In the genomic region with DNA sequence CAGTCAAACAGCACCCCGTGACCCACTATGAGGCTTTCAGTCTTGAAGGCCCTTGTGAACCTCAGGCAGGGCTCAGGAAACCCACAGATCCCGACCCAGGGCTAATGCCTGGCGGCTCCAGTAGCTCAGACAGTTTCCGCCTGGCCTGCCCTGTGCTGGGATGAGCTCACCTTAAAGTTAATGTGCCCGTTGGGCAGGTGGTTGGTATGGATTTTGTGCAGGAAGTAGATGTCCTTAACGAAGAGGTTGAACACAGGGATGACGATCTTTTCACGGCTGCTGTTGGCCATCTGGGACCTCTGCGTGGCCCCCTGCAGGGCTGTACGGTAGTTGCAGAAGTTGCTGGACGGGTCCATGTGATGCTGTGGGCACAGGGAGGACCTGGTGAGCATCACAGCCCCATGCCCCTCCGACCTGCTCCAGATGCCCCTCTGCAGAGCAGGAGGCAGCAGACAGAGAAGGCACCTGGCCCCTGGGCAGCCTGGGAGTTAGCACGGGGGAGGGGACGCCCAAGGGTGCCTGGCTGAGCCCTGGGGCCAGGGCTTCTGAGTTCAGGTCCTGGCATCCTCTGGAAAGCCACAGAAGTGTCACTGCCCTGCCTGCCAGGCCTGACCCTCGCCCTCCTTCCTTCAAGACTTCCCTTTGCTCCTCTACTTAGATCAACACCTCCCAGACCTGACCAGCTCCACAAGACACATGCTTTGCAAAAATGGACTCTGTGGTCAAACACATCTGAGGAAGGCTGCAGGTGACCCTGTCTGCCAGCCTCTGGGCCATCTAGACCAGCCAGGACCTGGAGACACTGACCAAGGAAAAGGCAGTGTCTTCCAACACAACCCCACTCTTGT, we compare ENCODE assay signal across 8 cellular contexts. TPM values are rescaled to one million over a fixed set of nuclear protein-coding genes. Genes with fewer than 3 reads are reported as not detected.
DNase-seq lines count a peak whose midpoint lies in the region; ATAC-seq and TF ChIP-seq lines count a peak whose summit lies in the region.

No MANE protein-coding gene starts in this region.

- CTCF ChIA-PET in mammary epithelial cell (lab: Charles Lee; ENCODE audit: low non-redundant PET), result no interaction called here

- H3K4me2 ChIP-seq in KMS-11 (no peak overlapping the region), mammary epithelial cell (ENCODE audit: insufficient read depth, low read depth, low read length) (no peak overlapping the region)

- H3K9me3 ChIP-seq in mammary epithelial cell (replicated peaks; ENCODE audit: insufficient read depth, low read length), result no peaks in the 10 kb centered on the region

- H4K20me1 ChIP-seq in KMS-11 (ENCODE audit: insufficient read depth) (no peaks in the 10 kb centered on the region), mammary epithelial cell (ENCODE audit: insufficient read depth, low read length) (no peaks in the 10 kb centered on the region)

- intact Hi-C loops in mammary epithelial cell (cut with micrococcal nuclease), result no loop called here

- DNase-seq in DMS53 (lab: John Stamatoyannopoulos, UW) (peak; percentile 52), DMS53 treated with DMSO at 0.1 percent for 48 hours (lab: John Stamatoyannopoulos, UW; ENCODE audit: unreplicated experiment) (no peak), mammary epithelial cell (no peak), omental fat pad (ENCODE audit: low spot score) (peak; percentile 22), NCI-H146 (lab: John Stamatoyannopoulos, UW) (no peak), cerebellum (ENCODE audit: low spot score) (no peak), GM19240 (ENCODE audit: insufficient read length, low spot score) (no peak)

- H3K4me3 ChIP-seq in KMS-11 (IDR thresholded peaks at IDR 0.05; ENCODE audit: insufficient read depth, low read depth, low read length) (no peak overlapping the region), mammary epithelial cell (replicated peaks in 1 of 3; ENCODE audit: insufficient read depth in 1 of 3, low read depth in 2 of 3, low read length in 3 of 3) (no peak overlapping the region)

- H3K27me3 ChIP-seq in KMS-11 (ENCODE audit: insufficient read depth, low read depth) (no peaks in the 10 kb centered on the region), mammary epithelial cell (ENCODE audit: insufficient read depth, low read length) (no peaks in the 10 kb centered on the region)

- H3K9ac ChIP-seq in KMS-11, result no peak overlapping the region
- H3K9ac ChIP-seq in mammary epithelial cell (ENCODE audit: insufficient read depth, low read length), result no peak overlapping the region

- BruUV-seq in mammary epithelial cell (replicated peaks; lab: Mats Ljungman, UMichigan), result no TSS peak

- no peaks in the 10 kb centered on the region for H3K4me1 ChIP-seq in KMS-11 (ENCODE audit: low read depth, poor library complexity, severe bottlenecking)
- H3K4me1 ChIP-seq in mammary epithelial cell (ENCODE audit: insufficient read depth, low read length), result peaks cover 5% of the 10 kb centered on the region

- H2AFZ ChIP-seq in KMS-11 (ENCODE audit: low read depth), result no peak overlapping the region
- no peak overlapping the region for H2AFZ ChIP-seq in mammary epithelial cell (ENCODE audit: low read depth, low read length)

- H3K36me3 ChIP-seq in KMS-11 (ENCODE audit: insufficient read depth), result no peaks in the 10 kb centered on the region
- H3K36me3 ChIP-seq in mammary epithelial cell (ENCODE audit: insufficient read depth, low read length), result no peaks in the 10 kb centered on the region

- no peaks in the 10 kb centered on the region for H3K79me2 ChIP-seq in KMS-11 (ENCODE audit: insufficient read depth, low read depth)
- H3K79me2 ChIP-seq in mammary epithelial cell (ENCODE audit: insufficient read depth, low read length), result no peaks in the 10 kb centered on the region

- dilution Hi-C loops in mammary epithelial cell (cut with HindIII; ENCODE audit: low sequenced_read_pairs), result no loop called here

- TF ChIP-seq CTCF in KMS-11 (conservative IDR thresholded peaks at IDR 0.05; ENCODE audit: low read depth, low read length), result peak; percentile 24; the same call in 1 of the 2 replicates
- peak; percentile 22 to 33 for TF ChIP-seq CTCF in mammary epithelial cell (conservative IDR thresholded peaks at IDR 0.05 in 1 of 2, IDR thresholded peaks at IDR 0.05 in 1 of 2; ENCODE audit: extremely low read depth in 1 of 2, insufficient read depth in 1 of 2, low read depth in 1 of 2, low read length in 2 of 2)
- no peak for TF ChIP-seq CTCF in omental fat pad (IDR thresholded peaks at IDR 0.05)

- H3K27ac ChIP-seq in KMS-11 (no peak overlapping the region), mammary epithelial cell (ENCODE audit: insufficient read depth, low read depth, low read length) (no peak overlapping the region)

- in situ Hi-C loops in mammary epithelial cell (cut with MboI; ENCODE audit: low sequenced_read_pairs in 2 of 2), result no loop called here

- ATAC-seq in omental fat pad (ENCODE audit: low FRiP score), result no peak

- 73% methylated on average over 13 of the region's 15 CpGs for WGBS in mammary epithelial cell (ENCODE audit: low coverage, missing lambda C conversion rate)

RNA-seq across cellular contexts. Expression of gene CSGALNACT2, which starts 59.8 kb away (rescaled TPM):
- total RNA-seq in mammary epithelial cell (10 to 100 TPM; 13.8 to 24.5 TPM), omental fat pad (10 to 100 TPM; 22.0 to 45.8 (median 37.9) TPM), cerebellum (28.9 TPM)
- 8.5 TPM for polyA plus RNA-seq in mammary epithelial cell
- 12.6 TPM for polyA minus RNA-seq in mammary epithelial cell

Comparison
In these comparisons a context has a peak if more than half of its experiments do, and no peak if none do; other contexts are left out.
1. DNase-seq: peak in DMS53 (single experiment) and omental fat pad (single experiment); none in DMS53 treated with DMSO at 0.1 percent for 48 hours (single experiment), mammary epithelial cell (single experiment), NCI-H146 (single experiment), cerebellum (single experiment) and GM19240 (single experiment).
2. CTCF ChIP-seq: peak in KMS-11 (single experiment) and mammary epithelial cell (2 of 2); none in omental fat pad (0 of 3).